In the genomic region with DNA sequence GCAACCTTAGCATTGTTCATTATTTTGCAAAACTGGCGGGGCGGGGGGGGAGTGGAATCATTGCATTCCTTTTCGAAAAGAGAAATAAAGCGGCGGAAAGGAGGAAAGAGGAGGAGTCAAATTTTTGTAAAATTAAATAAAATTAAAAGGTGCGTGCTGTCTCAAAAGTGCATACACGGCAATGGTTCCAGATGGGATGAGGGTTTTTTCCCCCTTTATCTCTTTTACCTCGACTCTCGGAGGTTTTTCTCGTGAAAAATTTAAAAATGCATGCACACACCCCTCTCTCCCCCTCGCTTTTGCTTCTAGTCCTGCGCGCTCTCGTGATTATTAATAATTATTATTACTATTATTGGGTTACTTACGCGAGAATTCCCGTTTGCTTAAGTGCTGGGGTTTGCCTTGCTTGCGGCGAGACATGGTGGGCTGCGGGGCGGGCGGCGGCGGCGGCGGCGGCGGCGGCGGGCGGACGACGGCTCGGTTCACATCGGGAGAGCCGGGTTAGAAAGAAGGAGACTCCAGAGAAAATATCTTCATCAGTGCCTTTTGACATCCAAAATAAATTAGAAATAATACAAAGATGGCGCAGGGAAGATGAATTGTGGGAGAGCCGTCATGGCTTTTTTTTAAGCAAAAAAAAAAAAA, we compare ENCODE assay signal across 9 cellular contexts. TPM values are rescaled to one million over a fixed set of nuclear protein-coding genes. Genes with fewer than 3 reads are reported as not detected.
DNase-seq lines count a peak whose midpoint lies in the region; TF ChIP-seq lines count a peak whose summit lies in the region.
"Had no signal": no experiment of that assay in that cellular context is flagged by ENCODE, and none has a peak within 500 bp of the region (broad histone marks: within the 10 kb centered on the region; RNA-seq: fewer than 3 reads in every experiment).

No MANE protein-coding gene starts in this region.

- H3K4me1 ChIP-seq in transverse colon, result peaks cover 0 to 62% (median 34%) of the 10 kb centered on the region in 4 donors

- no peaks in the 10 kb centered on the region for H3K36me3 Mint-ChIP-seq in activated naive CD4-positive, alpha-beta T cell treated with anti-CD3 and anti-CD28 coated beads, Interleukin-2, amount 50 U/mL, for 24 hours

- H3K27ac Mint-ChIP-seq in activated naive CD4-positive, alpha-beta T cell treated with anti-CD3 and anti-CD28 coated beads, Interleukin-2, amount 50 U/mL, for 24 hours, result no peak overlapping the region

- POLR2A ChIA-PET in HEK293T (lab: Yijun Ruan, JAX), result interaction anchor here (1.1 to 3.2 kb wide), 4 partner anchors 13 to 80 kb away, joined by 3 to 11 read pairs (median 4); no protein-coding TSS in a partner anchor

- H3K9me3 ChIP-seq in transverse colon, result no peaks in the 10 kb centered on the region

- TF ChIP-seq POLR2A in lower leg skin (IDR thresholded peaks at IDR 0.05) (no peak), transverse colon (IDR thresholded peaks at IDR 0.05) (no peak)

- peak overlapping the region; percentile 88 for H3K4me3 Mint-ChIP-seq in activated naive CD4-positive, alpha-beta T cell treated with anti-CD3 and anti-CD28 coated beads, Interleukin-2, amount 50 U/mL, for 24 hours

- WGBS in lower leg skin, 2 donors, result 1% methylated on average over 38 of the region's 38 CpGs
- WGBS in transverse colon (ENCODE audit: low coverage in 1 of 2), 2 donors, result 0 to 2% methylated on average over 13 to 38 of the region's 38 CpGs

- H3K36me3 ChIP-seq in transverse colon, result no peaks in the 10 kb centered on the region

- TF ChIP-seq CTCF in astrocyte of the cerebellum (IDR thresholded peaks at IDR 0.05; ENCODE audit: low read depth, low read length, missing control alignments) (no peak), lower leg skin (IDR thresholded peaks at IDR 0.05) (no peak), transverse colon (IDR thresholded peaks at IDR 0.05) (no peak)

- TF ChIP-seq EP300 in transverse colon (IDR thresholded peaks at IDR 0.05; ENCODE audit: low read depth), result no peak

- H3K4me1 Mint-ChIP-seq in activated naive CD4-positive, alpha-beta T cell treated with anti-CD3 and anti-CD28 coated beads, Interleukin-2, amount 50 U/mL, for 24 hours, result peaks cover 51% of the 10 kb centered on the region

- no peak for DNase-seq in activated naive CD4-positive, alpha-beta T cell treated with anti-CD3 and anti-CD28 coated beads, Interleukin-2, amount 50 U/mL, for 16 hours
- DNase-seq in astrocyte of the cerebellum (ENCODE audit: low read depth) (no peak), lower leg skin (ENCODE audit: low spot score in 2 of 2) (no peak), transverse colon (no peak), DMS153 (lab: John Stamatoyannopoulos, UW) (no peak), HEK293T (ENCODE audit: extremely low spot score) (no peak), SKM-1 (lab: John Stamatoyannopoulos, UW; ENCODE audit: unreplicated experiment) (no peak)
- DNase-seq: NCI-H2107 had no signal

- intact Hi-C loops in lower leg skin (cut with DNase I; ENCODE audit: low total_unique reads), result no loop called here
- intact Hi-C loops in transverse colon (cut with DNase I; ENCODE audit: low total_unique reads), result loop anchor here (10.0 kb wide), 2 partner anchors 1248 to 1518 kb away; no protein-coding TSS in a partner anchor

- CTCF ChIA-PET in HEK293T (lab: Yijun Ruan, JAX), result interaction anchor here (1.2 kb wide), 1 partner anchor 29 kb away, joined by 3 read pairs; no protein-coding TSS in a partner anchor

- peak overlapping the region; percentile 84 to 88 (median 88) for H3K27ac ChIP-seq in transverse colon

- H3K27me3 Mint-ChIP-seq in activated naive CD4-positive, alpha-beta T cell treated with anti-CD3 and anti-CD28 coated beads, Interleukin-2, amount 50 U/mL, for 24 hours, result peaks cover 48% of the 10 kb centered on the region

- in situ Hi-C loops in astrocyte of the cerebellum (cut with HindIII; ENCODE audit: low sequenced_read_pairs), result no loop called here
- in situ Hi-C loops in transverse colon (cut with MboI; ENCODE audit: low pct_ligation_motif_present in 1 of 4, low pct_unique_long_range_greater_than_20kb in 1 of 4, low sequenced_read_pairs in 3 of 4), result loop anchor here in 2 of 4 donors (25.0 kb wide), 3 partner anchors 1116 to 1516 kb away; no protein-coding TSS in a partner anchor

- H3K4me3 ChIP-seq in astrocyte of the cerebellum (ENCODE audit: low read depth, low read length) (peak overlapping the region; percentile 84), lower leg skin (ENCODE audit: low read depth, poor library complexity, severe bottlenecking) (peak overlapping the region; percentile 59), transverse colon (peak overlapping the region; percentile 24 to 75 (median 62))

- peaks cover 61% of the 10 kb centered on the region for H3K27me3 ChIP-seq in transverse colon

- no peaks in the 10 kb centered on the region for H3K9me3 Mint-ChIP-seq in activated naive CD4-positive, alpha-beta T cell treated with anti-CD3 and anti-CD28 coated beads, Interleukin-2, amount 50 U/mL, for 24 hours

TF ChIP-seq in HEK293T, 16 proteins besides CTCF, POLR2A, EP300 and RAD21:
- TF ChIP-seq ZNF384 (IDR thresholded peaks at IDR 0.05) (no peak), FOXK2 (IDR thresholded peaks at IDR 0.05) (no peak), L3MBTL2 (conservative IDR thresholded peaks at IDR 0.05) (no peak), TARDBP (IDR thresholded peaks at IDR 0.05) (no peak), LEF1 (IDR thresholded peaks at IDR 0.05; ENCODE audit: borderline replicate concordance) (no peak), FOXA1 (IDR thresholded peaks at IDR 0.05) (no peak), ELF4 (IDR thresholded peaks at IDR 0.05) (no peak), NFRKB (IDR thresholded peaks at IDR 0.05) (no peak), ARNT (IDR thresholded peaks at IDR 0.05) (no peak), FOXM1 (IDR thresholded peaks at IDR 0.05; ENCODE audit: borderline replicate concordance) (no peak), BHLHE40 (IDR thresholded peaks at IDR 0.05; ENCODE audit: borderline replicate concordance) (no peak)

RNA-seq across cellular contexts. Expression of a gene that starts 0.5 kb away (rescaled TPM):
- total RNA-seq in lower leg skin (10 to 100 TPM; 62.8 to 94.4 (median 71.5) TPM), transverse colon (10 to 100 TPM; 11.3 to 38.1 (median 19.9) TPM)
